9 cellular contexts compared by ENCODE assay signal in genomic region chr5:76717222-76718083, GRCh38. TPM values are rescaled to one million over a fixed set of nuclear protein-coding genes. Genes with fewer than 3 reads are reported as not detected.
DNase-seq lines count a peak whose midpoint lies in the region; ATAC-seq, FAIRE-seq and TF ChIP-seq lines count a peak whose summit lies in the region.
"Had no signal": no experiment of that assay in that cellular context is flagged by ENCODE, and none has a peak within 500 bp of the region (broad histone marks: within the 10 kb centered on the region; RNA-seq: fewer than 3 reads in every experiment).

No MANE protein-coding gene starts in this region.

- intact Hi-C loops in A673 (cut with micrococcal nuclease; ENCODE audit: unreplicated experiment) = loop anchor here (2.0 to 10.0 kb wide), 2 partner anchors 73 to 117 kb away; no protein-coding TSS in a partner anchor

- peaks cover 26% of the 10 kb centered on the region for H3K4me1 ChIP-seq in A673 (ENCODE audit: insufficient read depth, low read length, poor library complexity, severe bottlenecking)
- H3K4me1 ChIP-seq in HUES48 (ENCODE audit: control insufficient read depth, insufficient read depth, low read length) = no peaks in the 10 kb centered on the region; the same call in 1 of the 2 replicates
- peaks cover 3 to 7% of the 10 kb centered on the region in 2 donors for H3K4me1 ChIP-seq in mucosa of rectum (ENCODE audit: control insufficient read depth in 2 of 2, insufficient read depth in 2 of 2, low read length in 2 of 2)

- no peak for ATAC-seq in GM21526 (IDR thresholded peaks at IDR 0.05; ENCODE audit: low FRiP score, unreplicated experiment)

- H3K27ac ChIP-seq in A673 (ENCODE audit: low read depth, low read length, poor library complexity, severe bottlenecking) (peak overlapping the region; percentile 90), HUES48 (ENCODE audit: low read depth, low read length) (no peak overlapping the region), mucosa of rectum (ENCODE audit: low read depth in 2 of 2, low read length in 2 of 2) (no peak overlapping the region)

- H3K36me3 ChIP-seq in A673 (ENCODE audit: insufficient read depth, low read length, poor library complexity, severe bottlenecking) (peaks cover 10% of the 10 kb centered on the region), HUES48 (ENCODE audit: control insufficient read depth, insufficient read depth, low read length) (no peaks in the 10 kb centered on the region), mucosa of rectum (ENCODE audit: control insufficient read depth in 2 of 2, insufficient read depth in 2 of 2, low read length in 2 of 2) (no peaks in the 10 kb centered on the region)

- no peak for FAIRE-seq in GM12891 (lab: Jason Lieb, UNC)

- H3K27me3 ChIP-seq in A673 (replicated peaks; ENCODE audit: insufficient read depth, low read depth, low read length, poor library complexity) = no peaks in the 10 kb centered on the region
- H3K27me3 ChIP-seq in HUES48 (ENCODE audit: control insufficient read depth, insufficient read depth, low read length) = peaks cover 19% of the 10 kb centered on the region
- peaks cover 5 to 13% of the 10 kb centered on the region in 2 donors for H3K27me3 ChIP-seq in mucosa of rectum (ENCODE audit: control insufficient read depth in 2 of 2, insufficient read depth in 2 of 2, low read length in 2 of 2)

- TF ChIP-seq CTCF in A673 (conservative IDR thresholded peaks at IDR 0.05; ENCODE audit: low read depth, low read length) (no peak), cardiac fibroblast (IDR thresholded peaks at IDR 0.05; ENCODE audit: low read depth, low read length) (no peak)

- DNase-seq in A673 (ENCODE audit: low spot score) (no peak), cardiac fibroblast (ENCODE audit: low read depth in 2 of 2) (peak in 1 of 2 donors; percentile 52), HEK293T (ENCODE audit: extremely low spot score) (no peak), GM19240 (ENCODE audit: insufficient read length, low spot score) (no peak), GM12891 (ENCODE audit: insufficient read length, low spot score) (no peak)
- DNase-seq: NCI-H2171 treated with DMSO at 0.1 percent for 48 hours had no signal

- H3K9ac ChIP-seq in HUES48 (ENCODE audit: low read depth, low read length) (peak overlapping the region; percentile 67; the same call in 1 of the 2 replicates), mucosa of rectum (ENCODE audit: low read depth in 1 of 2, low read length in 2 of 2) (peak overlapping the region; percentile 68 to 75)

- TF ChIP-seq POLR2A in GM12891 (IDR thresholded peaks at IDR 0.05; ENCODE audit: low read depth, low read length) = no peak

- no peaks in the 10 kb centered on the region for H3K9me3 ChIP-seq in A673 (ENCODE audit: low read depth, low read length, poor library complexity, severe bottlenecking)
- no peaks in the 10 kb centered on the region for H3K9me3 ChIP-seq in HUES48 (ENCODE audit: control insufficient read depth, insufficient read depth, low read length)
- H3K9me3 ChIP-seq in mucosa of rectum (ENCODE audit: control insufficient read depth in 2 of 2, low read length in 2 of 2) = no peaks in the 10 kb centered on the region

- no TSS peak for BruUV-seq in A673 (replicated peaks; lab: Mats Ljungman, UMichigan)

- POLR2A ChIA-PET in A673 (lab: Charles Lee; ENCODE audit: low non-redundant PET) (interaction anchor here (0.6 to 0.7 kb wide), 2 partner anchors 18 to 1664 kb away, joined by 3 to 4 read pairs; no protein-coding TSS in a partner anchor), HEK293T (lab: Yijun Ruan, JAX) (interaction anchor here (1.2 kb wide), 2 partner anchors 13 to 25 kb away, joined by 3 to 4 read pairs; no protein-coding TSS in a partner anchor)

- CTCF ChIA-PET in A673 (lab: Charles Lee) = no interaction called here
- CTCF ChIA-PET in HEK293T (lab: Yijun Ruan, JAX) = interaction anchor here (0.6 to 1.3 kb wide), 2 partner anchors 12 to 57 kb away, joined by 3 to 5 read pairs; no protein-coding TSS in a partner anchor

- peak overlapping the region; percentile 70 for H3K4me3 ChIP-seq in A673 (ENCODE audit: low read depth, low read length, poor library complexity, severe bottlenecking)
- H3K4me3 ChIP-seq in HUES48 (ENCODE audit: low read depth, low read length) = peak overlapping the region; percentile 93
- H3K4me3 ChIP-seq in cardiac fibroblast (replicated peaks in 1 of 2; ENCODE audit: low read depth in 2 of 2, low read length in 2 of 2) = peak overlapping the region; percentile 97 to 99
- H3K4me3 ChIP-seq in mucosa of rectum (ENCODE audit: low read length in 2 of 2) = peak overlapping the region; percentile 44 to 80

TF ChIP-seq in HEK293T, 16 proteins besides CTCF, POLR2A, EP300 and RAD21:
- TF ChIP-seq ELF4 (IDR thresholded peaks at IDR 0.05) (no peak), ZNF384 (IDR thresholded peaks at IDR 0.05) (no peak), BHLHE40 (IDR thresholded peaks at IDR 0.05; ENCODE audit: borderline replicate concordance) (no peak), NFRKB (IDR thresholded peaks at IDR 0.05) (no peak)

TF ChIP-seq in GM12891, 5 proteins besides CTCF, POLR2A, EP300 and RAD21:
- TF ChIP-seq PAX5 (IDR thresholded peaks at IDR 0.05; ENCODE audit: insufficient read depth, low read length, severe bottlenecking) = no peak
- TF ChIP-seq POU2F2 (IDR thresholded peaks at IDR 0.05; ENCODE audit: low read depth, low read length) = no peak
- no peak for TF ChIP-seq TAF1 (IDR thresholded peaks at IDR 0.05; ENCODE audit: low read depth, low read length)
- TF ChIP-seq POLR2AphosphoS5 (IDR thresholded peaks at IDR 0.05; ENCODE audit: low read depth, low read length) = no peak
- TF ChIP-seq SPI1 (IDR thresholded peaks at IDR 0.05; ENCODE audit: low read depth, low read length) = no peak
TF ChIP-seq in GM12891: peak in this region for 0.

RNA-seq across cellular contexts. Expression of gene F2R, which starts 1.5 kb away (rescaled TPM):
- total RNA-seq in A673 (2021) = 83.3 and 92.1 TPM in 2 replicates
- polyA plus RNA-seq in GM12891 (2012; ENCODE audit: low read depth, missing spikeins) = 1.2 TPM
